ENCODE assay signal across 1 cellular context in the genomic region with DNA sequence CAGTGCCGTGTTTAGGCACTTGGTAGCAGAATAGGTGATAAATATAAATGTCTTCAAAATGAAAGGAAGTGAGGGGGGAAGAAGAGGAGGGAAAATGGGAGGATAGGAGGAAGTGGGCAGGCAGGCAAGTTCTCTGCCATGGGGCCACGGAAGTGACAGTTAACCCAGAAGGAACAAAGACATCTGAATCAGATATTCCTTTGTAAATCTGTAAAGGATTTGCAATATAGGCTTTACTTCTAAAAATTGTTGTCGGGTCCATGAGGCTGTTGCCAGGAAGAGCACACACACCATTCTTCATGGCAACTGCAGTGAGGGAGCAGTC.
TF ChIP-seq lines count a peak whose summit lies in the region.

No MANE protein-coding gene starts in this region.

TF ChIP-seq in HepG2, 621 proteins besides CTCF, POLR2A, EP300 and RAD21 (continued from another document):
- no peak for TF ChIP-seq ZNF607 (CRISPR knock-in tag; IDR thresholded peaks at IDR 0.05; ENCODE audit: borderline replicate concordance)
